ENCODE assay signal across 8 cellular contexts in genomic region chr2:238784671-238785527, GRCh38.
DNase-seq lines count a peak whose midpoint lies in the region; ATAC-seq and TF ChIP-seq lines count a peak whose summit lies in the region.

No MANE protein-coding gene starts in this region.

- H3K27ac ChIP-seq in dorsolateral prefrontal cortex: no peak overlapping the region

- no peaks in the 10 kb centered on the region for H3K4me1 Mint-ChIP-seq in activated CD4-positive, alpha-beta T cell treated with anti-CD3 and anti-CD28 coated beads, Interleukin-2, amount 10 ng/mL, durations not matched to agents 24 days and 14 days
- H3K4me1 Mint-ChIP-seq in memory B cell: no peaks in the 10 kb centered on the region
- no peaks in the 10 kb centered on the region for H3K4me1 Mint-ChIP-seq in stimulated activated memory B cell treated with anti-CD40 and anti-IgM and Interleukin-4, amounts not matched to agents 10 μg/mL and 1 μg/mL and 100 μg/mL, for 72 hours

- H3K27ac Mint-ChIP-seq in activated CD4-positive, alpha-beta T cell treated with anti-CD3 and anti-CD28 coated beads, Interleukin-2, amount 10 ng/mL, durations not matched to agents 24 days and 14 days: no peak overlapping the region
- H3K27ac Mint-ChIP-seq in memory B cell: no peak overlapping the region
- no peak overlapping the region for H3K27ac Mint-ChIP-seq in stimulated activated memory B cell treated with anti-CD40 and anti-IgM and Interleukin-4, amounts not matched to agents 10 μg/mL and 1 μg/mL and 100 μg/mL, for 72 hours

- H3K4me3 Mint-ChIP-seq in activated CD4-positive, alpha-beta T cell treated with anti-CD3 and anti-CD28 coated beads, Interleukin-2, amount 10 ng/mL, durations not matched to agents 24 days and 14 days: no peak overlapping the region
- H3K4me3 Mint-ChIP-seq in memory B cell: no peak overlapping the region
- no peak overlapping the region for H3K4me3 Mint-ChIP-seq in stimulated activated memory B cell treated with anti-CD40 and anti-IgM and Interleukin-4, amounts not matched to agents 10 μg/mL and 1 μg/mL and 100 μg/mL, for 72 hours

- intact Hi-C loops in activated CD4-positive, alpha-beta T cell treated with anti-CD3 and anti-CD28 coated beads, Interleukin-2, amount 10 ng/mL, durations not matched to agents 24 days and 14 days (cut with micrococcal nuclease): loop anchor here (5.0 to 10.0 kb wide), 2 partner anchors 270 to 428 kb away; no protein-coding TSS in a partner anchor
- intact Hi-C loops in dorsolateral prefrontal cortex (cut with DNase I): loop anchor here (2.0 to 10.0 kb wide), 4 partner anchors 162 to 430 kb away; no protein-coding TSS in a partner anchor

- no peaks in the 10 kb centered on the region for H3K27me3 Mint-ChIP-seq in activated CD4-positive, alpha-beta T cell treated with anti-CD3 and anti-CD28 coated beads, Interleukin-2, amount 10 ng/mL, durations not matched to agents 24 days and 14 days
- H3K27me3 Mint-ChIP-seq in memory B cell: peaks cover 14% of the 10 kb centered on the region
- peaks cover 29% of the 10 kb centered on the region for H3K27me3 Mint-ChIP-seq in stimulated activated memory B cell treated with anti-CD40 and anti-IgM and Interleukin-4, amounts not matched to agents 10 μg/mL and 1 μg/mL and 100 μg/mL, for 72 hours

- H3K27me3 ChIP-seq in dorsolateral prefrontal cortex: peaks cover 0 to 6% (median 0%) of the 10 kb centered on the region in 45 donors

- peak; percentile 71 for DNase-seq in 8988T
- peak; percentile 24 for DNase-seq in NCI-H226
- peak; percentile 84 for DNase-seq in activated CD4-positive, alpha-beta T cell treated with anti-CD3 and anti-CD28 coated beads, Interleukin-2, amount 10 ng/mL, durations not matched to agents 24 days and 14 days
- peak; percentile 51 to 81 (median 72) for DNase-seq in dorsolateral prefrontal cortex
- DNase-seq in memory B cell (ENCODE audit: low spot score in 2 of 2): peak; percentile 37 to 38
- peak; percentile 11 for DNase-seq in stimulated activated CD8-positive, alpha-beta memory T cell treated with anti-CD3 and anti-CD28 coated beads, Interleukin-12 subunit alpha, Interleukin-12 subunit beta, amount 100 ng/mL, for 4 hours (ENCODE audit: low read depth)

- H3K9me3 Mint-ChIP-seq in activated CD4-positive, alpha-beta T cell treated with anti-CD3 and anti-CD28 coated beads, Interleukin-2, amount 10 ng/mL, durations not matched to agents 24 days and 14 days: no peaks in the 10 kb centered on the region
- H3K9me3 Mint-ChIP-seq in memory B cell: no peaks in the 10 kb centered on the region
- peaks cover 4% of the 10 kb centered on the region for H3K9me3 Mint-ChIP-seq in stimulated activated memory B cell treated with anti-CD40 and anti-IgM and Interleukin-4, amounts not matched to agents 10 μg/mL and 1 μg/mL and 100 μg/mL, for 72 hours

- peak; percentile 52 for ATAC-seq in memory B cell (ENCODE audit: low read depth)
- no peak for ATAC-seq in stimulated activated memory B cell treated with anti-CD40 and anti-IgM and Interleukin-4, amounts not matched to agents 10 μg/mL and 1 μg/mL and 100 μg/mL, for 72 hours

- H3K4me3 ChIP-seq in GM12875 (ENCODE audit: low read depth, low read length) (no peak overlapping the region), dorsolateral prefrontal cortex (no peak overlapping the region)

- H3K36me3 Mint-ChIP-seq in activated CD4-positive, alpha-beta T cell treated with anti-CD3 and anti-CD28 coated beads, Interleukin-2, amount 10 ng/mL, durations not matched to agents 24 days and 14 days (ENCODE audit: low read depth): no peaks in the 10 kb centered on the region
- no peaks in the 10 kb centered on the region for H3K36me3 Mint-ChIP-seq in memory B cell
- H3K36me3 Mint-ChIP-seq in stimulated activated memory B cell treated with anti-CD40 and anti-IgM and Interleukin-4, amounts not matched to agents 10 μg/mL and 1 μg/mL and 100 μg/mL, for 72 hours: no peaks in the 10 kb centered on the region

- TF ChIP-seq CTCF in GM12875 (IDR thresholded peaks at IDR 0.05; ENCODE audit: borderline replicate concordance, insufficient read depth, low read depth, low read length) (peak; percentile 86), dorsolateral prefrontal cortex (IDR thresholded peaks at IDR 0.05 in 54 of 56, conservative IDR thresholded peaks at IDR 0.05 in 2 of 56; ENCODE audit: low read depth in 1 of 56, partially characterized antibody in 56 of 56) (peak; percentile 74 to 97 (median 92))

Comparison
In these comparisons a context has a peak if more than half of its experiments do, and no peak if none do; other contexts are left out.
1. DNase-seq: peak in every context shown above with its lines; median percentile 84 in activated CD4-positive, alpha-beta T cell treated with anti-CD3 and anti-CD28 coated beads, Interleukin-2, amount 10 ng/mL, durations not matched to agents 24 days and 14 days; 72 in dorsolateral prefrontal cortex; 71 in 8988T; 38 in memory B cell; 24 in NCI-H226; 11 in stimulated activated CD8-positive, alpha-beta memory T cell treated with anti-CD3 and anti-CD28 coated beads, Interleukin-12 subunit alpha, Interleukin-12 subunit beta, amount 100 ng/mL, for 4 hours.